ENCODE assay signal across 8 cellular contexts in genomic region chr11:75597636-75598035, GRCh38. TPM values are rescaled to one million over a fixed set of nuclear protein-coding genes. Genes with fewer than 3 reads are reported as not detected.
DNase-seq lines count a peak whose midpoint lies in the region; ATAC-seq and TF ChIP-seq lines count a peak whose summit lies in the region.

No MANE protein-coding gene starts in this region.

- H3K27ac Mint-ChIP-seq in neural crest cell (ENCODE audit: unreplicated experiment) (no peak overlapping the region), immature natural killer cell (no peak overlapping the region)

- H3K27me3 ChIP-seq in left ventricle myocardium inferior (ENCODE audit: low read depth): no peaks in the 10 kb centered on the region
- H3K27me3 ChIP-seq in right atrium auricular region: no peaks in the 10 kb centered on the region

- H3K36me3 ChIP-seq in left ventricle myocardium inferior: no peaks in the 10 kb centered on the region
- H3K36me3 ChIP-seq in right atrium auricular region: no peaks in the 10 kb centered on the region

- TF ChIP-seq CTCF in left ventricle myocardium inferior (IDR thresholded peaks at IDR 0.05; ENCODE audit: borderline replicate concordance) (peak; percentile 44), right atrium auricular region (IDR thresholded peaks at IDR 0.05) (peak in 1 of 2 donors; percentile 53), neural crest cell (conservative IDR thresholded peaks at IDR 0.05) (peak; percentile 66)

- peaks cover 30% of the 10 kb centered on the region for H3K4me1 Mint-ChIP-seq in neural crest cell
- H3K4me1 Mint-ChIP-seq in immature natural killer cell: peaks cover 4 to 6% of the 10 kb centered on the region in 2 donors

- DNase-seq in left ventricle myocardium inferior (no peak), right atrium auricular region (ENCODE audit: low spot score) (no peak), NCI-H2107 treated with DMSO at 0.1 percent for 48 hours (lab: John Stamatoyannopoulos, UW; ENCODE audit: unreplicated experiment) (peak; percentile 77), astrocyte of the hippocampus (ENCODE audit: low read depth, low spot score) (peak; percentile 36), neural crest cell (ENCODE audit: low read depth, low spot score) (peak; percentile 32), immature natural killer cell (no peak)

- no peak for ATAC-seq in activated CD4-positive, CD25-positive, alpha-beta regulatory T cell treated with anti-CD3 and anti-CD28 coated beads, Interleukin-2, amount 50 U/mL, for 24 hours
- no peak for ATAC-seq in HG03139 (IDR thresholded peaks at IDR 0.05; ENCODE audit: unreplicated experiment)

- H3K36me3 Mint-ChIP-seq in neural crest cell (ENCODE audit: low read depth) (no peaks in the 10 kb centered on the region), immature natural killer cell (no peaks in the 10 kb centered on the region)

- H3K27ac ChIP-seq in left ventricle myocardium inferior (replicated peaks) (no peak overlapping the region), right atrium auricular region (no peak overlapping the region)

- H3K4me3 Mint-ChIP-seq in neural crest cell (no peak overlapping the region), immature natural killer cell (no peak overlapping the region)

- H3K9me3 Mint-ChIP-seq in neural crest cell (no peaks in the 10 kb centered on the region), immature natural killer cell (no peaks in the 10 kb centered on the region)

- intact Hi-C loops in left ventricle myocardium inferior (cut with micrococcal nuclease): no loop called here

- H3K27me3 Mint-ChIP-seq in neural crest cell (ENCODE audit: low read depth): no peaks in the 10 kb centered on the region
- peaks cover 0 to 5% (median 1%) of the 10 kb centered on the region in 3 donors for H3K27me3 Mint-ChIP-seq in immature natural killer cell (ENCODE audit: low read depth in 3 of 3)

- H3K4me1 ChIP-seq in left ventricle myocardium inferior: peaks cover 8% of the 10 kb centered on the region
- H3K4me1 ChIP-seq in right atrium auricular region: no peaks in the 10 kb centered on the region

- H3K4me3 ChIP-seq in left ventricle myocardium inferior: no peak overlapping the region
- no peak overlapping the region for H3K4me3 ChIP-seq in right atrium auricular region

- H3K9me3 ChIP-seq in left ventricle myocardium inferior (replicated peaks) (no peaks in the 10 kb centered on the region), right atrium auricular region (no peaks in the 10 kb centered on the region)

RNA-seq across cellular contexts. Expression of gene SERPINH1, which starts 35.6 kb away (rescaled TPM):
- 57.6 TPM for total RNA-seq in left ventricle myocardium inferior
- total RNA-seq in right atrium auricular region: 100 to 1,000 TPM; 114 to 195 TPM
- total RNA-seq in neural crest cell: 179 and 191 TPM in 2 replicates
- polyA plus RNA-seq in immature natural killer cell: 1 to 10 TPM; 3.4 to 8.4 (median 4.5) TPM

Comparison
In these comparisons a context has a peak if more than half of its experiments do, and no peak if none do; other contexts are left out.
1. DNase-seq: peak in NCI-H2107 treated with DMSO at 0.1 percent for 48 hours (single experiment), astrocyte of the hippocampus (single experiment) and neural crest cell (single experiment); none in left ventricle myocardium inferior (single experiment), right atrium auricular region (single experiment) and immature natural killer cell (0 of 3).